In genomic region chr19:48338802-48339660, GRCh38 we compare ENCODE assay signal across 1 cellular context.
TF ChIP-seq lines count a peak whose summit lies in the region.

No MANE protein-coding gene starts in this region.

TF ChIP-seq in HCT116, 20 proteins besides CTCF, POLR2A, EP300 and RAD21 (continued from another document):
- no peak for TF ChIP-seq YY1 (IDR thresholded peaks at IDR 0.05; ENCODE audit: extremely low read depth, insufficient replicate concordance, low read depth, low read length)
- TF ChIP-seq FOSL1 (IDR thresholded peaks at IDR 0.05; ENCODE audit: low read depth) = no peak
- TF ChIP-seq SIN3A (IDR thresholded peaks at IDR 0.05; ENCODE audit: low read depth) = no peak
- TF ChIP-seq EZH2phosphoT487 (IDR thresholded peaks at IDR 0.05; ENCODE audit: borderline replicate concordance) = no peak
